ENCODE assay signal across 17 cellular contexts in genomic region chr18:79596451-79597175, GRCh38.
DNase-seq lines count a peak whose midpoint lies in the region; ATAC-seq and TF ChIP-seq lines count a peak whose summit lies in the region.
"Had no signal": no experiment of that assay in that cellular context is flagged by ENCODE, and none has a peak within 500 bp of the region (broad histone marks: within the 10 kb centered on the region; RNA-seq: fewer than 3 reads in every experiment).

No MANE protein-coding gene starts in this region.

- intact Hi-C loops in mucosa of descending colon (cut with DNase I, micrococcal nuclease) (no loop called here), spleen (cut with DNase I; ENCODE audit: low total_unique reads) (no loop called here)

- H4K91ac ChIP-seq in mesenchymal stem cell (ENCODE audit: low read length) = no peak overlapping the region

- no peak overlapping the region for H2BK5ac ChIP-seq in mesenchymal stem cell (ENCODE audit: low read depth, low read length, poor library complexity, severe bottlenecking)

- H3K27ac ChIP-seq in spleen = no peak overlapping the region
- no peak overlapping the region for H3K27ac ChIP-seq in mesenchymal stem cell (ENCODE audit: low read length, poor library complexity, severe bottlenecking)
- H3K27ac ChIP-seq in gastroesophageal sphincter = no peak overlapping the region
- H3K27ac ChIP-seq: C4-2B, Peyer's patch had no signal

- WGBS in spleen, 5 donors = 78 to 86% (median 85%) methylated on average over 27 of the region's 27 CpGs
- 92% methylated on average over 27 of the region's 27 CpGs for WGBS in mesenchymal stem cell
- 74 to 75% methylated on average over 8 to 13 of the region's 27 CpGs for WGBS in gastroesophageal sphincter (ENCODE audit: low coverage in 1 of 2), 2 donors

- no peak for TF ChIP-seq EP300 in gastroesophageal sphincter (IDR thresholded peaks at IDR 0.05)

- H3K14ac ChIP-seq in mesenchymal stem cell (ENCODE audit: low read length in 2 of 2) = no peak overlapping the region

- CTCF ChIA-PET in activated naive CD4-positive, alpha-beta T cell treated with anti-CD3 and anti-CD28 coated beads, Interleukin-2, amount 10 ng/mL, durations not matched to agents 7 days and 5 days (lab: Charles Lee) = no interaction called here

- H3K9me3 ChIP-seq in mucosa of descending colon = no peaks in the 10 kb centered on the region
- H3K9me3 ChIP-seq in spleen = peaks cover 0 to 11% (median 0%) of the 10 kb centered on the region in 8 donors
- H3K9me3 ChIP-seq in mesenchymal stem cell (ENCODE audit: control insufficient read depth, low read length) = peaks cover 31% of the 10 kb centered on the region
- peaks cover 0 to 8% (median 0%) of the 10 kb centered on the region in 3 donors for H3K9me3 ChIP-seq in gastroesophageal sphincter
- H3K9me3 ChIP-seq: Peyer's patch had no signal

- no peak overlapping the region for H3K23ac ChIP-seq in mesenchymal stem cell (ENCODE audit: low read length in 2 of 2)

- H3K4ac ChIP-seq in mesenchymal stem cell (ENCODE audit: low read depth in 1 of 2, low read length in 2 of 2) = no peak overlapping the region

- H4K8ac ChIP-seq in mesenchymal stem cell (ENCODE audit: low read length) = no peak overlapping the region

- no peak overlapping the region for H3K4me3 Mint-ChIP-seq in activated naive CD4-positive, alpha-beta T cell treated with anti-CD3 and anti-CD28 coated beads, Interleukin-2, amount 10 ng/mL, durations not matched to agents 7 days and 5 days
- H3K4me3 Mint-ChIP-seq in chondrocyte (ENCODE audit: unreplicated experiment) = no peak overlapping the region

- no peak overlapping the region for H2BK120ac ChIP-seq in mesenchymal stem cell (ENCODE audit: low read depth, low read length)

- no peak overlapping the region for H2BK15ac ChIP-seq in mesenchymal stem cell (ENCODE audit: low read depth, poor library complexity, severe bottlenecking)

- no peak overlapping the region for H2BK12ac ChIP-seq in mesenchymal stem cell (ENCODE audit: low read length in 2 of 2)

- no peak overlapping the region for H2AK5ac ChIP-seq in mesenchymal stem cell (ENCODE audit: low read length, severe bottlenecking)

- no peaks in the 10 kb centered on the region for H3K9me3 Mint-ChIP-seq in activated naive CD4-positive, alpha-beta T cell treated with anti-CD3 and anti-CD28 coated beads, Interleukin-2, amount 10 ng/mL, durations not matched to agents 7 days and 5 days
- peaks cover 3 to 6% of the 10 kb centered on the region in 2 donors for H3K9me3 Mint-ChIP-seq in activated naive CD4-positive, alpha-beta T cell treated with anti-CD3 and anti-CD28 coated beads, Interleukin-2, amount 50 U/mL, for 72 hours
- peaks cover 23% of the 10 kb centered on the region for H3K9me3 Mint-ChIP-seq in chondrocyte (ENCODE audit: low read depth)

- no peaks in the 10 kb centered on the region for H3K4me1 Mint-ChIP-seq in activated naive CD4-positive, alpha-beta T cell treated with anti-CD3 and anti-CD28 coated beads, Interleukin-2, amount 10 ng/mL, durations not matched to agents 7 days and 5 days
- no peaks in the 10 kb centered on the region for H3K4me1 Mint-ChIP-seq in chondrocyte (ENCODE audit: low read depth)

- no peak overlapping the region for H2AFZ ChIP-seq in mesenchymal stem cell (ENCODE audit: low read depth, low read length)

- H3K27me3 Mint-ChIP-seq in activated naive CD4-positive, alpha-beta T cell treated with anti-CD3 and anti-CD28 coated beads, Interleukin-2, amount 10 ng/mL, durations not matched to agents 7 days and 5 days = peaks cover 13% of the 10 kb centered on the region
- peaks cover 42% of the 10 kb centered on the region for H3K27me3 Mint-ChIP-seq in chondrocyte (ENCODE audit: low read depth)

- peak overlapping the region; percentile 16 for H3K27ac Mint-ChIP-seq in activated naive CD4-positive, alpha-beta T cell treated with anti-CD3 and anti-CD28 coated beads, Interleukin-2, amount 10 ng/mL, durations not matched to agents 7 days and 5 days
- no peak overlapping the region for H3K27ac Mint-ChIP-seq in activated naive CD4-positive, alpha-beta T cell treated with anti-CD3 and anti-CD28 coated beads, Interleukin-2, amount 50 U/mL, for 72 hours
- H3K27ac Mint-ChIP-seq in chondrocyte (ENCODE audit: unreplicated experiment) = no peak overlapping the region

- H3K36me3 ChIP-seq in mucosa of descending colon (ENCODE audit: low read depth) = no peaks in the 10 kb centered on the region
- H3K36me3 ChIP-seq in spleen = no peaks in the 10 kb centered on the region
- no peaks in the 10 kb centered on the region for H3K36me3 ChIP-seq in mesenchymal stem cell (ENCODE audit: control insufficient read depth in 1 of 2, insufficient read depth in 2 of 2, low read depth in 1 of 2, low read length in 2 of 2)
- no peaks in the 10 kb centered on the region for H3K36me3 ChIP-seq in gastroesophageal sphincter
- H3K36me3 ChIP-seq: MG63, Peyer's patch had no signal

- H3K9ac ChIP-seq in mesenchymal stem cell (ENCODE audit: low read length) = no peak overlapping the region

- no peak for TF ChIP-seq POLR2A in spleen (IDR thresholded peaks at IDR 0.05)
- TF ChIP-seq POLR2A in gastroesophageal sphincter (IDR thresholded peaks at IDR 0.05) = no peak

- no peak overlapping the region for H3K18ac ChIP-seq in mesenchymal stem cell (ENCODE audit: low read depth in 1 of 2, low read length in 2 of 2)

- H3K4me1 ChIP-seq in mucosa of descending colon (ENCODE audit: low read depth) (no peaks in the 10 kb centered on the region), spleen (no peaks in the 10 kb centered on the region), mesenchymal stem cell (ENCODE audit: control insufficient read depth, insufficient read depth, low read depth, low read length) (peaks cover 3% of the 10 kb centered on the region), gastroesophageal sphincter (no peaks in the 10 kb centered on the region)
- H3K4me1 ChIP-seq: Peyer's patch had no signal

- peaks cover 0 to 39% (median 0%) of the 10 kb centered on the region in 7 donors for H3K27me3 ChIP-seq in spleen (replicated peaks in 1 of 7)
- H3K27me3 ChIP-seq in mesenchymal stem cell (ENCODE audit: control insufficient read depth in 1 of 2, insufficient read depth in 1 of 2, low read length in 2 of 2) = peaks cover 35 to 85% of the 10 kb centered on the region in 2 experiments
- peaks cover 51% of the 10 kb centered on the region for H3K27me3 ChIP-seq in gastroesophageal sphincter
- H3K27me3 ChIP-seq: Peyer's patch had no signal

- TF ChIP-seq CTCF in chondrocyte (IDR thresholded peaks at IDR 0.05) (no peak), mucosa of descending colon (IDR thresholded peaks at IDR 0.05) (no peak), spleen (IDR thresholded peaks at IDR 0.05 in 8 of 11, conservative IDR thresholded peaks at IDR 0.05 in 3 of 11) (no peak), gastroesophageal sphincter (IDR thresholded peaks at IDR 0.05) (no peak)

- no peaks in the 10 kb centered on the region for H3K79me1 ChIP-seq in mesenchymal stem cell (replicated peaks; ENCODE audit: low read length, poor library complexity, severe bottlenecking)

- H3K4me3 ChIP-seq in mucosa of descending colon (no peak overlapping the region), spleen (no peak overlapping the region), mesenchymal stem cell (ENCODE audit: insufficient read depth in 1 of 2, low read depth in 1 of 2, low read length in 2 of 2) (no peak overlapping the region), gastroesophageal sphincter (no peak overlapping the region)
- H3K4me3 ChIP-seq: MG63, Peyer's patch had no signal

- ATAC-seq in activated naive CD4-positive, alpha-beta T cell treated with anti-CD3 and anti-CD28 coated beads, Interleukin-2, amount 50 U/mL, for 72 hours = no peak
- ATAC-seq in mucosa of descending colon (no peak), gastroesophageal sphincter (no peak)

- H3K4me2 ChIP-seq in mesenchymal stem cell (ENCODE audit: low read length, poor library complexity, severe bottlenecking) = no peak overlapping the region

- no peaks in the 10 kb centered on the region for H3K36me3 Mint-ChIP-seq in activated naive CD4-positive, alpha-beta T cell treated with anti-CD3 and anti-CD28 coated beads, Interleukin-2, amount 10 ng/mL, durations not matched to agents 7 days and 5 days
- H3K36me3 Mint-ChIP-seq in activated naive CD4-positive, alpha-beta T cell treated with anti-CD3 and anti-CD28 coated beads, Interleukin-2, amount 50 U/mL, for 72 hours = peaks cover 0 to 7% of the 10 kb centered on the region in 2 donors
- H3K36me3 Mint-ChIP-seq in chondrocyte (ENCODE audit: low read depth) = peaks cover 4% of the 10 kb centered on the region

- DNase-seq in activated naive CD4-positive, alpha-beta T cell treated with anti-CD3 and anti-CD28 coated beads, Interleukin-2, amount 10 ng/mL, durations not matched to agents 7 days and 5 days = peak; percentile 8
- no peak for DNase-seq in activated naive CD4-positive, alpha-beta T cell treated with anti-CD3 and anti-CD28 coated beads, Interleukin-2, amount 50 U/mL, for 72 hours (ENCODE audit: low spot score in 2 of 2)
- DNase-seq in chondrocyte (ENCODE audit: low spot score) (peak; percentile 61), mucosa of descending colon (peak in 2 of 3 donors; percentile 3 to 34), spleen (peak; percentile 67), mesenchymal stem cell (no peak), NCI-H748 treated with DMSO at 0.1 percent for 48 hours (lab: John Stamatoyannopoulos, UW) (no peak)
- DNase-seq: COR-L47, MG63, NCI-H1092 treated with DMSO at 0.1 percent for 48 hours, NCI-H1694, NCI-H2107, NCI-H446 treated with DMSO at 0.1 percent for 48 hours, SIG-M5 had no signal

Comparison
In these comparisons a context has a peak if more than half of its experiments do, and no peak if none do; other contexts are left out.
1. DNase-seq: peak in activated naive CD4-positive, alpha-beta T cell treated with anti-CD3 and anti-CD28 coated beads, Interleukin-2, amount 10 ng/mL, durations not matched to agents 7 days and 5 days (single experiment), chondrocyte (single experiment), mucosa of descending colon (2 of 3) and spleen (single experiment); none in activated naive CD4-positive, alpha-beta T cell treated with anti-CD3 and anti-CD28 coated beads, Interleukin-2, amount 50 U/mL, for 72 hours (0 of 2), mesenchymal stem cell (single experiment) and NCI-H748 treated with DMSO at 0.1 percent for 48 hours (single experiment).